ENCODE assay signal across 11 cellular contexts in genomic region chr6:162907876-162908481, GRCh38.
A peak's percentile ranks its signal among the peaks of the same experiment; 100 is the strongest.
DNase-seq lines count a peak whose midpoint lies in the region; ATAC-seq and TF ChIP-seq lines count a peak whose summit lies in the region.
"Had no signal": no experiment of that assay in that cellular context is flagged by ENCODE, and none has a peak within 500 bp of the region (broad histone marks: within the 10 kb centered on the region; RNA-seq: fewer than 3 reads in every experiment).

No MANE protein-coding gene starts in this region.

- DNase-seq in AG10803 (ENCODE audit: low read depth), result peak; percentile 38
- DNase-seq in GM23338 (ENCODE audit: low spot score), result peak; percentile 66
- peak; percentile 30 for DNase-seq in Panc1 (ENCODE audit: low read depth, low spot score)
- peak; percentile 63 for DNase-seq in fibroblast of villous mesenchyme (ENCODE audit: low read depth)
- no peak for DNase-seq in stimulated activated CD4-positive, alpha-beta T cell treated with anti-CD3 and anti-CD28 coated beads, Interleukin-12 subunit alpha, Interleukin-12 subunit beta, amount 100 ng/mL, for 4 hours
- no peak for DNase-seq in NCI-H1092 (lab: John Stamatoyannopoulos, UW)
- DNase-seq in mucosa of gallbladder (ENCODE audit: low spot score), result no peak
- no peak for DNase-seq in stimulated activated naive CD8-positive, alpha-beta T cell treated with anti-CD3 and anti-CD28 coated beads, Interleukin-15, amount 100 ng/mL, for 72 hours
- DNase-seq: MG63, occipital lobe had no signal

- in situ Hi-C loops in Panc1 (cut with HindIII; ENCODE audit: low pct_unique_long_range_greater_than_20kb, low sequenced_read_pairs), result no loop called here

- H3K4me1 ChIP-seq in GM23338 (ENCODE audit: insufficient read depth), result no peaks in the 10 kb centered on the region
- H3K4me1 ChIP-seq in Panc1 (ENCODE audit: control insufficient read depth, insufficient read depth, low read length), result no peaks in the 10 kb centered on the region

- H3K4me3 ChIP-seq in AG10803 (ENCODE audit: low read length), result no peak overlapping the region
- no peak overlapping the region for H3K4me3 ChIP-seq in GM23338
- H3K4me3 ChIP-seq in Panc1 (ENCODE audit: low read depth in 2 of 2, low read length in 2 of 2), result no peak overlapping the region
- H3K4me3 ChIP-seq in fibroblast of villous mesenchyme (ENCODE audit: low read depth, low read length), result no peak overlapping the region
- H3K4me3 ChIP-seq: MG63 had no signal

- no peak overlapping the region for H3K27ac Mint-ChIP-seq in GM23338
- no peak overlapping the region for H3K27ac Mint-ChIP-seq in stimulated activated naive CD8-positive, alpha-beta T cell treated with anti-CD3 and anti-CD28 coated beads, Interleukin-15, amount 100 ng/mL, for 72 hours
- H3K27ac Mint-ChIP-seq: activated naive CD4-positive, alpha-beta T cell treated with anti-CD3 and anti-CD28 coated beads, Interleukin-2, amount 50 U/mL, for 24 hours had no signal

- intact Hi-C loops in Panc1 (cut with micrococcal nuclease; ENCODE audit: unreplicated experiment), result loop anchor here (2.0 kb wide), 1 partner anchor 509 kb away; no protein-coding TSS in a partner anchor

- H3K4me3 Mint-ChIP-seq in GM23338, result no peak overlapping the region
- H3K4me3 Mint-ChIP-seq in stimulated activated naive CD8-positive, alpha-beta T cell treated with anti-CD3 and anti-CD28 coated beads, Interleukin-15, amount 100 ng/mL, for 72 hours, result no peak overlapping the region
- H3K4me3 Mint-ChIP-seq: activated naive CD4-positive, alpha-beta T cell treated with anti-CD3 and anti-CD28 coated beads, Interleukin-2, amount 50 U/mL, for 24 hours had no signal

- H3K27me3 ChIP-seq in GM23338 (ENCODE audit: insufficient read depth), result no peaks in the 10 kb centered on the region
- no peaks in the 10 kb centered on the region for H3K27me3 ChIP-seq in Panc1 (ENCODE audit: control insufficient read depth, insufficient read depth, low read length)
- H3K27me3 ChIP-seq: MG63 had no signal

- H3K9me3 ChIP-seq in Panc1 (ENCODE audit: control insufficient read depth, insufficient read depth, low read depth, low read length), result no peaks in the 10 kb centered on the region
- H3K9me3 ChIP-seq: MG63 had no signal

- no peaks in the 10 kb centered on the region for H4K20me1 ChIP-seq in GM23338 (replicated peaks; ENCODE audit: insufficient read depth)

- BruUV-seq in Panc1 (replicated peaks; lab: Mats Ljungman, UMichigan), result no TSS peak

- no peaks in the 10 kb centered on the region for H3K9me3 Mint-ChIP-seq in GM23338
- H3K9me3 Mint-ChIP-seq in stimulated activated naive CD8-positive, alpha-beta T cell treated with anti-CD3 and anti-CD28 coated beads, Interleukin-15, amount 100 ng/mL, for 72 hours, result peaks cover 11 to 17% of the 10 kb centered on the region in 2 donors
- H3K9me3 Mint-ChIP-seq: activated naive CD4-positive, alpha-beta T cell treated with anti-CD3 and anti-CD28 coated beads, Interleukin-2, amount 50 U/mL, for 24 hours had no signal

- H3K4me1 Mint-ChIP-seq in GM23338, result no peaks in the 10 kb centered on the region
- no peaks in the 10 kb centered on the region for H3K4me1 Mint-ChIP-seq in stimulated activated naive CD8-positive, alpha-beta T cell treated with anti-CD3 and anti-CD28 coated beads, Interleukin-15, amount 100 ng/mL, for 72 hours
- H3K4me1 Mint-ChIP-seq: activated naive CD4-positive, alpha-beta T cell treated with anti-CD3 and anti-CD28 coated beads, Interleukin-2, amount 50 U/mL, for 24 hours had no signal

- no peaks in the 10 kb centered on the region for H3K36me3 Mint-ChIP-seq in GM23338 (ENCODE audit: low read depth)
- H3K36me3 Mint-ChIP-seq: activated naive CD4-positive, alpha-beta T cell treated with anti-CD3 and anti-CD28 coated beads, Interleukin-2, amount 50 U/mL, for 24 hours had no signal

- H3K36me3 ChIP-seq in GM23338 (ENCODE audit: insufficient read depth), result no peaks in the 10 kb centered on the region
- no peaks in the 10 kb centered on the region for H3K36me3 ChIP-seq in Panc1 (ENCODE audit: control insufficient read depth, insufficient read depth, low read length)
- H3K36me3 ChIP-seq: MG63 had no signal

- POLR2A ChIA-PET in Panc1 (lab: Charles Lee), result no interaction called here

- H3F3A ChIP-seq in GM23338 (replicated peaks; ENCODE audit: low read depth), result no peaks in the 10 kb centered on the region

- H3K4me2 ChIP-seq in GM23338, result no peak overlapping the region

- peaks cover 4% of the 10 kb centered on the region; the same call in 1 of the 2 replicates for H3K9me2 ChIP-seq in GM23338 (ENCODE audit: insufficient read depth)

- peaks cover 6% of the 10 kb centered on the region for H3K27me3 Mint-ChIP-seq in GM23338 (ENCODE audit: insufficient read depth, low read depth, poor library complexity)
- H3K27me3 Mint-ChIP-seq in stimulated activated naive CD8-positive, alpha-beta T cell treated with anti-CD3 and anti-CD28 coated beads, Interleukin-15, amount 100 ng/mL, for 72 hours, result no peaks in the 10 kb centered on the region
- H3K27me3 Mint-ChIP-seq: activated naive CD4-positive, alpha-beta T cell treated with anti-CD3 and anti-CD28 coated beads, Interleukin-2, amount 50 U/mL, for 24 hours had no signal

- ATAC-seq in GM23338 (no peak), Panc1 (no peak)
- ATAC-seq in stimulated activated naive CD8-positive, alpha-beta T cell treated with anti-CD3 and anti-CD28 coated beads, Interleukin-15, amount 100 ng/mL, for 72 hours, result no peak

- H3K27ac ChIP-seq in GM23338 (ENCODE audit: low read depth), result no peak overlapping the region
- no peak overlapping the region for H3K27ac ChIP-seq in Panc1 (ENCODE audit: low read length)

- no peaks in the 10 kb centered on the region for H3K79me2 ChIP-seq in GM23338 (replicated peaks; ENCODE audit: insufficient read depth)

- CTCF ChIA-PET in Panc1 (lab: Charles Lee), result no interaction called here

- TF ChIP-seq CTCF in AG10803 (conservative IDR thresholded peaks at IDR 0.05; ENCODE audit: low read length) (peak; percentile 56), GM23338 (conservative IDR thresholded peaks at IDR 0.05; ENCODE audit: low read depth in 2 of 2) (peak in 1 of 2 experiments; percentile 82; a peak in 3 of 4 replicates), Panc1 (IDR thresholded peaks at IDR 0.05) (peak; percentile 51; the same call in 1 of the 2 replicates), fibroblast of villous mesenchyme (IDR thresholded peaks at IDR 0.05; ENCODE audit: insufficient read depth, low read depth, low read length) (peak; percentile 50)

- H2AFZ ChIP-seq in GM23338, result no peak overlapping the region

TF ChIP-seq in GM23338, 12 proteins besides CTCF, POLR2A, EP300 and RAD21:
- TF ChIP-seq NANOG (IDR thresholded peaks at IDR 0.05; ENCODE audit: borderline replicate concordance) (no peak), ZNF114 (CRISPR knock-in tag; IDR thresholded peaks at IDR 0.05) (no peak)

Comparison
In these comparisons a context has a peak if more than half of its experiments do, and no peak if none do; other contexts are left out.
1. DNase-seq: peak in AG10803 (single experiment), GM23338 (single experiment), Panc1 (single experiment) and fibroblast of villous mesenchyme (single experiment); none in stimulated activated CD4-positive, alpha-beta T cell treated with anti-CD3 and anti-CD28 coated beads, Interleukin-12 subunit alpha, Interleukin-12 subunit beta, amount 100 ng/mL, for 4 hours (single experiment), NCI-H1092 (single experiment), mucosa of gallbladder (single experiment) and stimulated activated naive CD8-positive, alpha-beta T cell treated with anti-CD3 and anti-CD28 coated beads, Interleukin-15, amount 100 ng/mL, for 72 hours (0 of 2).